9 cellular contexts compared by ENCODE assay signal in genomic region chrX:68831405-68832100, GRCh38. TPM values are rescaled to one million over a fixed set of nuclear protein-coding genes. Genes with fewer than 3 reads are reported as not detected.
DNase-seq lines count a peak whose midpoint lies in the region; ATAC-seq, FAIRE-seq and TF ChIP-seq lines count a peak whose summit lies in the region.
"Had no signal": no experiment of that assay in that cellular context is flagged by ENCODE, and none has a peak within 500 bp of the region (broad histone marks: within the 10 kb centered on the region; RNA-seq: fewer than 3 reads in every experiment).

No MANE protein-coding gene starts in this region.

- peaks cover 0 to 30% (median 6%) of the 10 kb centered on the region in 4 donors for H3K4me1 ChIP-seq in tibial nerve

- H3K4me1 Mint-ChIP-seq in activated naive CD4-positive, alpha-beta T cell treated with anti-CD3 and anti-CD28 coated beads for 36 hours (ENCODE audit: low read depth): peaks cover 14% of the 10 kb centered on the region
- peaks cover 59% of the 10 kb centered on the region for H3K4me1 Mint-ChIP-seq in brain

- H3K27ac Mint-ChIP-seq in activated naive CD4-positive, alpha-beta T cell treated with anti-CD3 and anti-CD28 coated beads for 36 hours: no peak overlapping the region
- peak overlapping the region; percentile 96 to 99 (median 98) for H3K27ac Mint-ChIP-seq in brain

- ATAC-seq in HG03175 (IDR thresholded peaks at IDR 0.05; ENCODE audit: unreplicated experiment): no peak

- H3K9me3 ChIP-seq in tibial nerve: no peaks in the 10 kb centered on the region

- no peaks in the 10 kb centered on the region for H3K36me3 Mint-ChIP-seq in activated naive CD4-positive, alpha-beta T cell treated with anti-CD3 and anti-CD28 coated beads for 36 hours (ENCODE audit: low read depth)
- peaks cover 18% of the 10 kb centered on the region for H3K36me3 Mint-ChIP-seq in brain

- peaks cover 0 to 7% of the 10 kb centered on the region in 2 donors for H3K27me3 ChIP-seq in tibial nerve

- no peaks in the 10 kb centered on the region for H3K36me3 ChIP-seq in tibial nerve

- intact Hi-C loops in activated naive CD4-positive, alpha-beta T cell treated with anti-CD3 and anti-CD28 coated beads for 36 hours (cut with micrococcal nuclease): loop anchor here (10.0 kb wide), 1 partner anchor 63 kb away; no protein-coding TSS in a partner anchor
- intact Hi-C loops in lower leg skin (cut with DNase I; ENCODE audit: low total_unique reads): no loop called here

- no peak for TF ChIP-seq EP300 in tibial nerve (IDR thresholded peaks at IDR 0.05)

- no peaks in the 10 kb centered on the region for H3K27me3 Mint-ChIP-seq in activated naive CD4-positive, alpha-beta T cell treated with anti-CD3 and anti-CD28 coated beads for 36 hours (ENCODE audit: low read depth)
- H3K27me3 Mint-ChIP-seq in brain: peaks cover 38% of the 10 kb centered on the region

- WGBS in lower leg skin, 2 donors: 9 to 35% methylated on average over 7 of the region's 7 CpGs
- 10 to 30% methylated on average over 4 to 7 of the region's 7 CpGs for WGBS in tibial nerve, 2 donors

- CTCF ChIA-PET in activated naive CD4-positive, alpha-beta T cell treated with anti-CD3 and anti-CD28 coated beads for 36 hours (lab: Charles Lee): no interaction called here

- H3K9me3 Mint-ChIP-seq in activated naive CD4-positive, alpha-beta T cell treated with anti-CD3 and anti-CD28 coated beads for 36 hours: no peaks in the 10 kb centered on the region
- peaks cover 0 to 2% (median 0%) of the 10 kb centered on the region in 5 experiments for H3K9me3 Mint-ChIP-seq in brain

- DNase-seq in activated naive CD4-positive, alpha-beta T cell treated with anti-CD3 and anti-CD28 coated beads for 36 hours: no peak
- no peak for DNase-seq in activated naive CD4-positive, alpha-beta T cell treated with anti-CD3 and anti-CD28 coated beads, Interleukin-2, amount 50 U/mL, for 16 hours
- DNase-seq in lower leg skin (ENCODE audit: low spot score in 2 of 2) (peak in 1 of 2 donors; percentile 81), tibial nerve (ENCODE audit: low spot score in 2 of 2) (no peak), GM12892 (ENCODE audit: insufficient read length) (no peak), T-helper 9 cell (no peak)

- peak overlapping the region in 3 of 4 donors; percentile 82 to 90 (median 85) for H3K27ac ChIP-seq in tibial nerve

- H3K4me3 ChIP-seq in lower leg skin (ENCODE audit: low read depth, poor library complexity, severe bottlenecking) (peak overlapping the region; percentile 8), tibial nerve (peak overlapping the region; percentile 72 to 83 (median 79))

- peak overlapping the region; percentile 81 for H3K4me3 Mint-ChIP-seq in activated naive CD4-positive, alpha-beta T cell treated with anti-CD3 and anti-CD28 coated beads for 36 hours
- H3K4me3 Mint-ChIP-seq in brain: peak overlapping the region; percentile 94 to 98 (median 97)

- TF ChIP-seq CTCF in brain (conservative IDR thresholded peaks at IDR 0.05): no peak
- no peak for TF ChIP-seq CTCF in lower leg skin (IDR thresholded peaks at IDR 0.05)
- TF ChIP-seq CTCF in tibial nerve (IDR thresholded peaks at IDR 0.05): no peak

- FAIRE-seq in GM12892 (lab: Jason Lieb, UNC): no peak
- FAIRE-seq: H54 had no signal

- TF ChIP-seq POLR2A in lower leg skin (IDR thresholded peaks at IDR 0.05): no peak
- TF ChIP-seq POLR2A in tibial nerve (IDR thresholded peaks at IDR 0.05): no peak
- no peak for TF ChIP-seq POLR2A in GM12892 (IDR thresholded peaks at IDR 0.05; ENCODE audit: low read depth, low read length)

RNA-seq across cellular contexts. Expression of gene EFNB1, which starts 2.7 kb away (rescaled TPM):
- 1 to 10 TPM; 3.9 to 4.2 TPM for total RNA-seq in activated naive CD4-positive, alpha-beta T cell treated with anti-CD3 and anti-CD28 coated beads for 36 hours
- 21.3 TPM for polyA plus RNA-seq in brain (ENCODE audit: insufficient read depth, low read depth, low replicate concordance)
- total RNA-seq in lower leg skin: 100 to 1,000 TPM in 2 of 4 donors, 10 to 100 TPM in 2; 97.8 to 109 (median 102) TPM
- total RNA-seq in tibial nerve: 100 to 1,000 TPM in 2 of 4 donors, 10 to 100 TPM in 2; 74.4 to 127 (median 106) TPM
- 0.42 TPM for polyA plus RNA-seq in GM12892 (2012; ENCODE audit: missing spikeins)

Comparison
In these comparisons a context has a peak if more than half of its experiments do, and no peak if none do; other contexts are left out.
1. RNA of gene EFNB1, which starts 2.7 kb away (total RNA-seq): 74.4 to 127 TPM in tibial nerve and 97.8 to 109 TPM in lower leg skin; 3.9 to 4.2 TPM in activated naive CD4-positive, alpha-beta T cell treated with anti-CD3 and anti-CD28 coated beads for 36 hours; every median in the first group is over 10 times any median in the second.